ENCODE assay signal across 8 cellular contexts in the genomic region with DNA sequence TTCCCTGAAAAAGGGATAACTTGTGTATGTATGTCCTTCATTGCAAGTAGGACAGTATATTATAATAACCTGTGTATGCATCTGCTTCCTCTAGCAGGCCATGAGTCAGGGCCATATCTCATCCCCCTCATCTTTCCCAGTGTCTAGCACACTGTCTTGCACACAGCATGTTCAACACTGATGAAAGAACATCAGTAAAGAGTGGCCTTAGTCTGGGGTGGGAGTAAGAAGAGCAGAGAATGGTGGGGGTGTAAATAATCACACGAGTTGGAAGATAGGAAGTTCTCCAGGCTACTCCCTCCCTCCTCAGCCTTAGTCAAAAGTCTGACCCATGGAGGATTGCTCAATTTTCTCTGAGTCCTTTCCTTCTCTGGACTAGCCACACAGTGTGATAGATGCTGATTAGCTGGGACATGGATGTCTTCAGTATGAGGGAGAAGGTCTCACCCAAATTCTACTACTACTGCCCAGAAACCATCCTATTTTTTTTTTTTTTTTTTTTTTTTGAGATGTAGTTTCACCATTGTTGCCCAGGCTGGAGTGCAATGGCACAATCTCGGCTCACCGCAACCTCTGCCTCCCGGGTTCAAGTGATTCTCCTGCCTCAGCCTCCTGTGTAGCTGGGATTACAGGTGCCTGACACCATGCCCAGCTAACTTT. TPM values are rescaled to one million over a fixed set of nuclear protein-coding genes. Genes with fewer than 3 reads are reported as not detected.
DNase-seq lines count a peak whose midpoint lies in the region; ATAC-seq and TF ChIP-seq lines count a peak whose summit lies in the region.
"Had no signal": no experiment of that assay in that cellular context is flagged by ENCODE, and none has a peak within 500 bp of the region (broad histone marks: within the 10 kb centered on the region; RNA-seq: fewer than 3 reads in every experiment).

No MANE protein-coding gene starts in this region.

- CTCF ChIA-PET in HEK293 (lab: Yijun Ruan, JAX): interaction anchor here (0.6 to 1.0 kb wide), 3 partner anchors 13 to 44 kb away, joined by 3 to 6 read pairs (median 4); no protein-coding TSS in a partner anchor

- no peaks in the 10 kb centered on the region for H3K36me3 ChIP-seq in HEK293 (ENCODE audit: control insufficient read depth in 2 of 2, insufficient read depth in 1 of 2, low read length in 2 of 2)

- H3K4me3 Mint-ChIP-seq in T-helper 17 cell: no peak overlapping the region
- H3K4me3 Mint-ChIP-seq in stimulated activated memory B cell treated with anti-CD40 and anti-IgM and Interleukin-4, amounts not matched to agents 10 μg/mL and 1 μg/mL and 100 μg/mL, for 72 hours: no peak overlapping the region

- H3K9me3 Mint-ChIP-seq in stimulated activated memory B cell treated with anti-CD40 and anti-IgM and Interleukin-4, amounts not matched to agents 10 μg/mL and 1 μg/mL and 100 μg/mL, for 72 hours: no peaks in the 10 kb centered on the region

- no peak overlapping the region for H3K4me3 ChIP-seq in HEK293 (ENCODE audit: low read depth, low read length)
- no peak overlapping the region for H3K4me3 ChIP-seq in fibroblast of villous mesenchyme (ENCODE audit: low read depth, low read length)

- peak overlapping the region; percentile 61 for H3K27ac Mint-ChIP-seq in T-helper 17 cell
- peak overlapping the region; percentile 75 for H3K27ac Mint-ChIP-seq in stimulated activated memory B cell treated with anti-CD40 and anti-IgM and Interleukin-4, amounts not matched to agents 10 μg/mL and 1 μg/mL and 100 μg/mL, for 72 hours

- H3K27me3 Mint-ChIP-seq in T-helper 17 cell: no peaks in the 10 kb centered on the region
- no peaks in the 10 kb centered on the region for H3K27me3 Mint-ChIP-seq in stimulated activated memory B cell treated with anti-CD40 and anti-IgM and Interleukin-4, amounts not matched to agents 10 μg/mL and 1 μg/mL and 100 μg/mL, for 72 hours

- H3K36me3 Mint-ChIP-seq in T-helper 17 cell (ENCODE audit: low read depth): no peaks in the 10 kb centered on the region
- H3K36me3 Mint-ChIP-seq in stimulated activated memory B cell treated with anti-CD40 and anti-IgM and Interleukin-4, amounts not matched to agents 10 μg/mL and 1 μg/mL and 100 μg/mL, for 72 hours: no peaks in the 10 kb centered on the region

- ATAC-seq in T-helper 17 cell (no peak), HG02938 (IDR thresholded peaks at IDR 0.05; ENCODE audit: unreplicated experiment) (no peak)
- ATAC-seq in stimulated activated memory B cell treated with anti-CD40 and anti-IgM and Interleukin-4, amounts not matched to agents 10 μg/mL and 1 μg/mL and 100 μg/mL, for 72 hours: no peak

- H3K4me1 ChIP-seq in HEK293 (ENCODE audit: control insufficient read depth, insufficient read depth, low read length): peaks cover under 1% of the 10 kb centered on the region

- POLR2A ChIA-PET in HEK293 (lab: Yijun Ruan, JAX): interaction anchor here (0.7 to 2.0 kb wide), 5 partner anchors 14 to 136 kb away, joined by 3 to 7 read pairs (median 3); partner anchors contain the start of genes SP1 and TARBP2

- no peak for DNase-seq in T-helper 17 cell
- DNase-seq in fibroblast of villous mesenchyme (ENCODE audit: low read depth): peak; percentile 56
- no peak for DNase-seq in glomerular visceral epithelial cell (ENCODE audit: extremely low spot score)
- DNase-seq in NCI-H2196 (lab: John Stamatoyannopoulos, UW; ENCODE audit: unreplicated experiment): no peak
- DNase-seq: activated CD4-positive, alpha-beta T cell treated with anti-CD3 and anti-CD28 coated beads for 1 hour had no signal

- TF ChIP-seq CTCF in HEK293 (tag by site-specific recombination; IDR thresholded peaks at IDR 0.05): no peak
- TF ChIP-seq CTCF in fibroblast of villous mesenchyme (IDR thresholded peaks at IDR 0.05; ENCODE audit: insufficient read depth, low read depth, low read length): no peak

- H3K4me1 Mint-ChIP-seq in T-helper 17 cell: peaks cover 11% of the 10 kb centered on the region
- peaks cover 16% of the 10 kb centered on the region for H3K4me1 Mint-ChIP-seq in stimulated activated memory B cell treated with anti-CD40 and anti-IgM and Interleukin-4, amounts not matched to agents 10 μg/mL and 1 μg/mL and 100 μg/mL, for 72 hours

- no peak overlapping the region for H3K27ac ChIP-seq in HEK293 (ENCODE audit: extremely low read depth, low read depth, low read length)

- no peaks in the 10 kb centered on the region for H3K9me3 ChIP-seq in HEK293 (ENCODE audit: control insufficient read depth, insufficient read depth, low read depth, low read length)
- H3K9me3 ChIP-seq in T-helper 17 cell (ENCODE audit: control insufficient read depth, low read length, poor library complexity, severe bottlenecking): no peaks in the 10 kb centered on the region

TF ChIP-seq in HEK293, 187 proteins besides CTCF, POLR2A, EP300 and RAD21 (continues in another document):
- peak; percentile 11; the same call in 1 of the 2 replicates for TF ChIP-seq PRDM10 (tag by site-specific recombination; IDR thresholded peaks at IDR 0.05)
- TF ChIP-seq RBAK (tag by site-specific recombination; IDR thresholded peaks at IDR 0.05): no peak
- TF ChIP-seq ZNF175 (tag by site-specific recombination; IDR thresholded peaks at IDR 0.05): no peak
- no peak for TF ChIP-seq ZNF707 (tag by site-specific recombination; IDR thresholded peaks at IDR 0.05)
- TF ChIP-seq ZNF341 (tag by site-specific recombination; IDR thresholded peaks at IDR 0.05; ENCODE audit: low read depth): peak; percentile 34; the same call in 1 of the 2 replicates
- peak; percentile 99 for TF ChIP-seq ZNF558 (tag by site-specific recombination; IDR thresholded peaks at IDR 0.05)
- no peak for TF ChIP-seq SP7 (tag by site-specific recombination; IDR thresholded peaks at IDR 0.05)
- TF ChIP-seq ZNF514 (tag by site-specific recombination; IDR thresholded peaks at IDR 0.05): no peak
- no peak for TF ChIP-seq ZBTB21 (tag by site-specific recombination; IDR thresholded peaks at IDR 0.05)
- no peak for TF ChIP-seq PRDM1 (tag by site-specific recombination; IDR thresholded peaks at IDR 0.05)
- TF ChIP-seq, protein P1, sequence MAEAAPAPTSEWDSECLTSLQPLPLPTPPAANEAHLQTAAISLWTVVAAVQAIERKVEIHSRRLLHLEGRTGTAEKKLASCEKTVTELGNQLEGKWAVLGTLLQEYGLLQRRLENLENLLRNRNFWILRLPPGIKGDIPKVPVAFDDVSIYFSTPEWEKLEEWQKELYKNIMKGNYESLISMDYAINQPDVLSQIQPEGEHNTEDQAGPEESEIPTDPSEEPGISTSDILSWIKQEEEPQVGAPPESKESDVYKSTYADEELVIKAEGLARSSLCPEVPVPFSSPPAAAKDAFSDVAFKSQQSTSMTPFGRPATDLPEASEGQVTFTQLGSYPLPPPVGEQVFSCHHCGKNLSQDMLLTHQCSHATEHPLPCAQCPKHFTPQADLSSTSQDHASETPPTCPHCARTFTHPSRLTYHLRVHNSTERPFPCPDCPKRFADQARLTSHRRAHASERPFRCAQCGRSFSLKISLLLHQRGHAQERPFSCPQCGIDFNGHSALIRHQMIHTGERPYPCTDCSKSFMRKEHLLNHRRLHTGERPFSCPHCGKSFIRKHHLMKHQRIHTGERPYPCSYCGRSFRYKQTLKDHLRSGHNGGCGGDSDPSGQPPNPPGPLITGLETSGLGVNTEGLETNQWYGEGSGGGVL (tag by site-specific recombination; IDR thresholded peaks at IDR 0.05): peak; percentile 40; the same call in 1 of the 2 replicates
- no peak for TF ChIP-seq HOXA7 (CRISPR knock-in tag; IDR thresholded peaks at IDR 0.05; ENCODE audit: borderline replicate concordance)
- peak; percentile 36; the same call in 1 of the 2 replicates for TF ChIP-seq EGR2 (tag by site-specific recombination; IDR thresholded peaks at IDR 0.05; ENCODE audit: low read depth)
- TF ChIP-seq MEIS1 (CRISPR knock-in tag; IDR thresholded peaks at IDR 0.05; ENCODE audit: borderline replicate concordance): no peak
- TF ChIP-seq ZFP37 (tag by site-specific recombination; IDR thresholded peaks at IDR 0.05): no peak

RNA-seq across cellular contexts. Expression of gene SP1, which starts 14.6 kb away (rescaled TPM):
- 10 to 100 TPM; 69.6 to 75.1 TPM for total RNA-seq in T-helper 17 cell
- 31.2 and 45.3 TPM in 2 replicates for total RNA-seq in fibroblast of villous mesenchyme

RNA-seq across cellular contexts. Expression of gene SP7, which starts 29.2 kb away (rescaled TPM):
- not detected for total RNA-seq in T-helper 17 cell
- total RNA-seq in fibroblast of villous mesenchyme: not detected in 2 replicates

RNA-seq across cellular contexts. Expression of gene AAAS, which starts 44.0 kb away (rescaled TPM):
- 10 to 100 TPM; 31.2 to 31.8 TPM for total RNA-seq in T-helper 17 cell
- 42.8 and 43.6 TPM in 2 replicates for total RNA-seq in fibroblast of villous mesenchyme

RNA-seq across cellular contexts. Expression of gene AMHR2, which starts 58.3 kb away (rescaled TPM):
- total RNA-seq in T-helper 17 cell (not detected), fibroblast of villous mesenchyme (not detected in 2 replicates)
